1 cellular context compared by ENCODE assay signal in genomic region chr9:123607987-123608565, GRCh38.
TF ChIP-seq lines count a peak whose summit lies in the region.

No MANE protein-coding gene starts in this region.

TF ChIP-seq in GM12878, 131 proteins besides CTCF, POLR2A, EP300 and RAD21 (continued from another document):
- TF ChIP-seq CUX1 (IDR thresholded peaks at IDR 0.05; ENCODE audit: insufficient replicate concordance, low read depth, low read length) (peak; percentile 72), PAX5 (IDR thresholded peaks at IDR 0.05; ENCODE audit: borderline replicate concordance, low read depth, low read length) (peak; percentile 49; the same call in 1 of the 2 replicates), RAD51 (IDR thresholded peaks at IDR 0.05) (0 out of 2 replicates have a peak, but pooled peaks have one; percentile 24), NFYA (IDR thresholded peaks at IDR 0.05; ENCODE audit: borderline replicate concordance, low read depth, low read length) (no peak), CEBPB (IDR thresholded peaks at IDR 0.05; ENCODE audit: borderline replicate concordance in 1 of 2, low read depth in 2 of 2, low read length in 2 of 2) (no peak), POU2F2 (IDR thresholded peaks at IDR 0.05; ENCODE audit: borderline replicate concordance, low read depth, low read length) (peak; percentile 98; the same call in 2 of the 3 replicates), BACH1 (IDR thresholded peaks at IDR 0.05; ENCODE audit: borderline replicate concordance) (no peak), CREB1 (IDR thresholded peaks at IDR 0.05; ENCODE audit: low read depth) (no peak; the same call in 1 of the 2 replicates)
